In genomic region chr17:70938311-70938710, GRCh38 we compare ENCODE assay signal across 21 cellular contexts.
DNase-seq lines count a peak whose midpoint lies in the region; ATAC-seq and TF ChIP-seq lines count a peak whose summit lies in the region.
"Had no signal": no experiment of that assay in that cellular context is flagged by ENCODE, and none has a peak within 500 bp of the region (broad histone marks: within the 10 kb centered on the region; RNA-seq: fewer than 3 reads in every experiment).

No MANE protein-coding gene starts in this region.

- TF ChIP-seq CTCF in VCaP (conservative IDR thresholded peaks at IDR 0.05), result no peak
- TF ChIP-seq CTCF in tibial nerve (IDR thresholded peaks at IDR 0.05), result no peak

- TF ChIP-seq EP300 in tibial nerve (IDR thresholded peaks at IDR 0.05), result no peak

- H3K27me3 ChIP-seq in tibial nerve, result no peaks in the 10 kb centered on the region
- H3K27me3 ChIP-seq: BLaER1, body of pancreas, uterus had no signal

- H3K9me3 ChIP-seq in tibial nerve, result no peaks in the 10 kb centered on the region
- H3K9me3 ChIP-seq: BLaER1, body of pancreas, SK-N-SH, uterus had no signal

- no peaks in the 10 kb centered on the region for H3K36me3 ChIP-seq in tibial nerve
- H3K36me3 ChIP-seq: BLaER1, uterus had no signal

- no peak for TF ChIP-seq POLR2A in tibial nerve (IDR thresholded peaks at IDR 0.05)

- ATAC-seq in GM18511 (IDR thresholded peaks at IDR 0.05; ENCODE audit: unreplicated experiment), result no peak
- ATAC-seq: body of pancreas, T-helper 17 cell had no signal

- no peak overlapping the region for H3K4me3 ChIP-seq in tibial nerve
- H3K4me3 ChIP-seq: BLaER1, body of pancreas, skin epidermis, uterus had no signal

- WGBS in tibial nerve, 2 donors, result 61 to 62% methylated on average over 7 of the region's 7 CpGs

- DNase-seq in SHP77 (lab: John Stamatoyannopoulos, UW) (peak; percentile 20 to 30), SHP77 treated with DMSO at 0.1 percent for 48 hours (lab: John Stamatoyannopoulos, UW) (no peak), NCI-H2029 (lab: John Stamatoyannopoulos, UW) (peak; percentile 47), NCI-H1930 (lab: John Stamatoyannopoulos, UW) (no peak), tibial nerve (ENCODE audit: low spot score in 2 of 2) (no peak), T-helper 2 cell (no peak)
- DNase-seq: activated CD4-positive, alpha-beta T cell treated with anti-CD3 and anti-CD28 coated beads for 4 hours; activated T-cell treated with anti-CD3 and anti-CD28 coated beads, Interleukin-2, amount 50 U/mL, for 24 hours; effector CD4-positive, alpha-beta T cell; NCI-H446 treated with DMSO at 0.1 percent for 48 hours; SK-N-SH; stimulated activated CD4-positive, alpha-beta T cell treated with anti-CD3 and anti-CD28 coated beads, Interleukin-1b, Interleukin-23, amount 100 ng/mL, for 48 hours; T-helper 17 cell; uterus had no signal

- H3K4me1 ChIP-seq in tibial nerve, result no peaks in the 10 kb centered on the region
- H3K4me1 ChIP-seq: BLaER1, body of pancreas, uterus had no signal

- peak overlapping the region; percentile 31 for H3K27ac ChIP-seq in VCaP
- H3K27ac ChIP-seq in tibial nerve, result no peak overlapping the region
- H3K27ac ChIP-seq: BLaER1, body of pancreas, epithelial cell of prostate, RWPE1, skin epidermis, uterus had no signal

Comparison
In these comparisons a context has a peak if more than half of its experiments do, and no peak if none do; other contexts are left out.
1. DNase-seq: peak in SHP77 (2 of 2) and NCI-H2029 (single experiment); none in SHP77 treated with DMSO at 0.1 percent for 48 hours (single experiment), NCI-H1930 (0 of 2), tibial nerve (0 of 2) and T-helper 2 cell (0 of 5).